10 cellular contexts compared by ENCODE assay signal in genomic region chr15:50880221-50880620, GRCh38. TPM values are rescaled to one million over a fixed set of nuclear protein-coding genes. Genes with fewer than 3 reads are reported as not detected.
DNase-seq lines count a peak whose midpoint lies in the region; FAIRE-seq and TF ChIP-seq lines count a peak whose summit lies in the region.
"Had no signal": no experiment of that assay in that cellular context is flagged by ENCODE, and none has a peak within 500 bp of the region (broad histone marks: within the 10 kb centered on the region; RNA-seq: fewer than 3 reads in every experiment).

No MANE protein-coding gene starts in this region.

- DNase-seq in Calu3 = no peak
- peak; percentile 5 for DNase-seq in LHCN-M2 (ENCODE audit: low read depth)
- no peak for DNase-seq in ascending aorta (ENCODE audit: low spot score in 2 of 2)
- no peak for DNase-seq in right atrium auricular region (ENCODE audit: low spot score)
- no peak for DNase-seq in GM19239 (ENCODE audit: insufficient read length, low spot score)
- no peak for DNase-seq in globus pallidus (ENCODE audit: low spot score)
- DNase-seq: body of pancreas, naive B cell, NCI-H2107 had no signal

- no peaks in the 10 kb centered on the region for H3K27me3 Mint-ChIP-seq in Calu3 (ENCODE audit: unreplicated experiment)
- H3K27me3 Mint-ChIP-seq: naive B cell had no signal

- no peaks in the 10 kb centered on the region for H3K36me3 ChIP-seq in ascending aorta
- H3K36me3 ChIP-seq in neutrophil = no peaks in the 10 kb centered on the region
- no peaks in the 10 kb centered on the region for H3K36me3 ChIP-seq in right atrium auricular region

- H3K4me1 Mint-ChIP-seq in Calu3 (ENCODE audit: low read depth, unreplicated experiment) = peaks cover 81% of the 10 kb centered on the region

- H3K9me3 ChIP-seq in ascending aorta (no peaks in the 10 kb centered on the region), neutrophil (no peaks in the 10 kb centered on the region), right atrium auricular region (no peaks in the 10 kb centered on the region)
- H3K9me3 ChIP-seq: body of pancreas had no signal

- H3K9me3 Mint-ChIP-seq in Calu3 (ENCODE audit: low read depth, unreplicated experiment) = no peaks in the 10 kb centered on the region
- H3K9me3 Mint-ChIP-seq: naive B cell had no signal

- H3K4me3 ChIP-seq in ascending aorta (no peak overlapping the region), neutrophil (ENCODE audit: low read depth in 1 of 2, low read length in 1 of 2) (no peak overlapping the region), right atrium auricular region (no peak overlapping the region)
- H3K4me3 ChIP-seq: body of pancreas had no signal

- peak overlapping the region; percentile 99 for H3K27ac Mint-ChIP-seq in Calu3 (ENCODE audit: unreplicated experiment)

- no peaks in the 10 kb centered on the region for H3K4me1 ChIP-seq in ascending aorta
- H3K4me1 ChIP-seq in neutrophil (ENCODE audit: control insufficient read depth in 1 of 2, insufficient read depth in 1 of 2, low read depth in 1 of 2, low read length in 1 of 2) = peaks cover 45 to 46% of the 10 kb centered on the region in 2 experiments
- H3K4me1 ChIP-seq in right atrium auricular region = peaks cover 0 to 12% of the 10 kb centered on the region in 2 donors

- peaks cover 19% of the 10 kb centered on the region for H3K36me3 Mint-ChIP-seq in Calu3 (ENCODE audit: insufficient read depth, unreplicated experiment)
- H3K36me3 Mint-ChIP-seq: naive B cell had no signal

- H3K27me3 ChIP-seq in ascending aorta (no peaks in the 10 kb centered on the region), neutrophil (no peaks in the 10 kb centered on the region), right atrium auricular region (no peaks in the 10 kb centered on the region)
- H3K27me3 ChIP-seq: body of pancreas had no signal

- CTCF ChIA-PET in Calu3 (lab: Charles Lee) = interaction anchor here (0.6 kb wide), 1 partner anchor 316 kb away, joined by 3 read pairs; no protein-coding TSS in a partner anchor

- H3K27ac ChIP-seq in ascending aorta (peak overlapping the region; percentile 8 to 49), neutrophil (peak overlapping the region; percentile 58), right atrium auricular region (peak overlapping the region in 1 of 2 donors; percentile 55)

- TF ChIP-seq CTCF in Calu3 (IDR thresholded peaks at IDR 0.05; ENCODE audit: unreplicated experiment) (no peak), ascending aorta (IDR thresholded peaks at IDR 0.05) (no peak), neutrophil (IDR thresholded peaks at IDR 0.05) (no peak), right atrium auricular region (IDR thresholded peaks at IDR 0.05) (no peak)

- intact Hi-C loops in Calu3 (cut with micrococcal nuclease; ENCODE audit: unreplicated experiment) (loop anchor here (2.0 kb wide), 1 partner anchor 115 kb away; the partner anchor contains the start of gene SPPL2A), ascending aorta (cut with DNase I) (loop anchor here (5.0 kb wide), 1 partner anchor 113 kb away; the partner anchor contains the start of gene SPPL2A)

- no peak overlapping the region for H3K4me3 Mint-ChIP-seq in Calu3 (ENCODE audit: low read depth, unreplicated experiment)
- H3K4me3 Mint-ChIP-seq: naive B cell had no signal

- no TSS peak for BruUV-seq in Calu3 (replicated peaks; lab: Mats Ljungman, UMichigan)

- FAIRE-seq in GM19239 (lab: Jason Lieb, UNC) = no peak

RNA-seq across cellular contexts. Expression of gene AP4E1, which starts 28.3 kb away (rescaled TPM):
- total RNA-seq in Calu3 (2022) (10.6 and 10.7 TPM in 2 replicates), LHCN-M2 (2014; rRNA removed) (14.6 and 17.2 TPM in 2 replicates), ascending aorta (5.2 TPM), right atrium auricular region (10 to 100 TPM in 1 of 2 donors, 1 to 10 TPM in 1; 7.0 to 11.7 TPM)
- 3.7 TPM for polyA plus RNA-seq in LHCN-M2 (2012)
